ENCODE assay signal across 10 cellular contexts in genomic region chr18:57666818-57667497, GRCh38. TPM values are rescaled to one million over a fixed set of nuclear protein-coding genes. Genes with fewer than 3 reads are reported as not detected.
DNase-seq lines count a peak whose midpoint lies in the region; ATAC-seq and TF ChIP-seq lines count a peak whose summit lies in the region.
"Had no signal": no experiment of that assay in that cellular context is flagged by ENCODE, and none has a peak within 500 bp of the region (broad histone marks: within the 10 kb centered on the region; RNA-seq: fewer than 3 reads in every experiment).

No MANE protein-coding gene starts in this region.

- H3K27me3 ChIP-seq in psoas muscle (ENCODE audit: insufficient read depth in 3 of 3, low read length in 2 of 3), result no peaks in the 10 kb centered on the region
- H3K27me3 ChIP-seq in Caco-2 (replicated peaks; ENCODE audit: control insufficient read depth, insufficient read depth, low read length), result no peaks in the 10 kb centered on the region

- H3K9me3 ChIP-seq in psoas muscle (no peaks in the 10 kb centered on the region), Caco-2 (no peaks in the 10 kb centered on the region)

- CTCF ChIA-PET in Caco-2 (lab: Charles Lee), result no interaction called here

- H3K36me3 Mint-ChIP-seq in Caco-2 (ENCODE audit: insufficient read depth, unreplicated experiment), result peaks cover 48% of the 10 kb centered on the region

- BruUV-seq in Caco-2 (replicated peaks; lab: Mats Ljungman, UMichigan), result no TSS peak

- no peak overlapping the region for H3K27ac ChIP-seq in psoas muscle

- DNase-seq in GF-D8 (lab: John Stamatoyannopoulos, UW), result peak; percentile 100
- peak; percentile 99 for DNase-seq in SIG-M5 treated with dmso at 0.1 percent for 504 hours (lab: John Stamatoyannopoulos, UW; ENCODE audit: unreplicated experiment)
- peak; percentile 46 for DNase-seq in fibroblast of the conjunctiva (ENCODE audit: low read depth)
- no peak for DNase-seq in psoas muscle
- DNase-seq in anterior cingulate cortex (lab: John Stamatoyannopoulos, UW), result no peak
- no peak for DNase-seq in Caco-2
- no peak for DNase-seq in GOT3 (lab: John Stamatoyannopoulos, UW)
- DNase-seq: activated effector memory CD4-positive, alpha-beta T cell treated with Interleukin-2 at 50 U/mL for 16 hours; NCI-H187 treated with DMSO at 0.1 percent for 48 hours had no signal

- H3K9me3 Mint-ChIP-seq in Caco-2 (ENCODE audit: unreplicated experiment), result no peaks in the 10 kb centered on the region

- POLR2A ChIA-PET in Caco-2 (lab: Charles Lee), result no interaction called here

- 78 to 90% (median 87%) methylated on average over 6 of the region's 6 CpGs for WGBS in psoas muscle, 3 donors

- no peaks in the 10 kb centered on the region for H3K4me1 ChIP-seq in psoas muscle
- H3K4me1 ChIP-seq in Caco-2, result no peaks in the 10 kb centered on the region

- H3K4me1 Mint-ChIP-seq in Caco-2 (ENCODE audit: low read depth, unreplicated experiment), result no peaks in the 10 kb centered on the region

- intact Hi-C loops in psoas muscle (cut with DNase I) (no loop called here), Caco-2 (cut with micrococcal nuclease; ENCODE audit: unreplicated experiment) (no loop called here)

- H3K4me3 ChIP-seq in psoas muscle (no peak overlapping the region), Caco-2 (ENCODE audit: low read depth, low read length) (no peak overlapping the region)

- TF ChIP-seq CTCF in psoas muscle (IDR thresholded peaks at IDR 0.05) (no peak), Caco-2 (IDR thresholded peaks at IDR 0.05; ENCODE audit: insufficient read depth in 1 of 2, low read depth in 1 of 2, low read length in 1 of 2, severe bottlenecking in 1 of 2, unreplicated experiment in 1 of 2) (no peak)

- peak in 3 of 4 donors; percentile 68 to 77 (median 69) for ATAC-seq in psoas muscle
- ATAC-seq in HG02981 (IDR thresholded peaks at IDR 0.05; ENCODE audit: unreplicated experiment), result no peak

- no peaks in the 10 kb centered on the region for H3K27me3 Mint-ChIP-seq in Caco-2 (ENCODE audit: insufficient read depth, unreplicated experiment)

- H3K27ac Mint-ChIP-seq in Caco-2 (ENCODE audit: unreplicated experiment), result no peak overlapping the region

- no peak overlapping the region for H3K4me3 Mint-ChIP-seq in Caco-2 (ENCODE audit: unreplicated experiment)

- H3K36me3 ChIP-seq in psoas muscle (ENCODE audit: insufficient read depth in 1 of 2, low read depth in 1 of 2), result peaks cover 3% of the 10 kb centered on the region in 2 donors
- H3K36me3 ChIP-seq in Caco-2 (ENCODE audit: control insufficient read depth, insufficient read depth, low read length), result no peaks in the 10 kb centered on the region; the same call in 1 of the 2 replicates

RNA-seq across cellular contexts. Expression of gene NARS1, which starts 45.3 kb away (rescaled TPM):
- total RNA-seq in psoas muscle (100 to 1,000 TPM in 2 of 4 donors, 10 to 100 TPM in 2; 78.3 to 173 (median 112) TPM), Caco-2 (2022) (114 and 116 TPM in 2 replicates)
- 100 to 1,000 TPM in 2 of 3 donors, 10 to 100 TPM in 1; 98.2 to 170 (median 167) TPM for polyA plus RNA-seq in psoas muscle

Comparison
In these comparisons a context has a peak if more than half of its experiments do, and no peak if none do; other contexts are left out.
1. DNase-seq: peak in GF-D8 (single experiment), SIG-M5 treated with dmso at 0.1 percent for 504 hours (single experiment) and fibroblast of the conjunctiva (single experiment); none in psoas muscle (0 of 2), anterior cingulate cortex (0 of 58), Caco-2 (0 of 2) and GOT3 (single experiment).